Comparison of ENCODE assay signal across 15 cellular contexts in the genomic region with DNA sequence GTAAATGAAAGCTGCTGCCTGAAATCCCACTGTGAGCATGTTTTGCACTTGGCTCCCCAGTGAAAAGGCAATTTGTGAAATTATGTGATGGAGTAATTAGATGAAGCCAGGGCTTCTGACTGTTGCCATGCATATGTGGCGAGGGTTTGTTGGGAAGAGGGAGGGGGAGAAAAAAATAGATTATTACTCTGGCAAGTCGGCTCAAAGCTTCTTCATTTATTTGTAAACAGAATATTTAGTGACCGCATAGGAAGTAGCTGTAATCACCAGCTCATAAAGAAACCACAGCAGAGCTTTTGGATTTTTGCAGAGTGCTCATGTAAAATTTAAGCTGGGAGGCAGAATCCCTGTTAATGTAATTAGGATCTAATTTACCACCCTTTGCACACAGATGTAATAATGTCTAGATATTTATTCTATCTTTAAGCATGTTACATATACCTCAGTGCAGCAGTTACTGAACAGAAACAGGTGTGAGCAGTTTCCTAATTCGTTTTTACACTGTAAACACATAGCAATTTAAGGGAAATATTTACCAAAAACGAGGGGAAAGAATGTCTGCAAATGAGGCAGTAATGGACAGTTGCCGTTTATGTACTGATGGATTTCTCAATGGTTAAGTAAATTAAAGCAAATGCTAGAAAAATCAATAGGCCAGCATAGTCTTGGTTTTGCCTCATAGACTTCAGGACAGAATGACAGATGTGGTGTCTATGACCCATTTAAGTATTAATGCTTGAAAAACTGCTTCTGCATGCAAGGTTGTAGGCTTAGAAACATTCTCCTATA.
"Had no signal": no experiment of that assay in that cellular context is flagged by ENCODE, and none has a peak within 500 bp of the region (broad histone marks: within the 10 kb centered on the region; RNA-seq: fewer than 3 reads in every experiment).

No MANE protein-coding gene starts in this region.

- H3K9me3 ChIP-seq: stomach, tibial artery, uterus had no signal

- ATAC-seq: natural killer cell had no signal

- H3K4me3 ChIP-seq: lung, skin epidermis, stomach, tibial artery, uterus had no signal

- H3K27ac ChIP-seq: brain microvascular endothelial cell, skin epidermis, tibial artery, uterus had no signal

- H3K27me3 ChIP-seq: brain microvascular endothelial cell, stomach, tibial artery, uterus had no signal

- DNase-seq: activated CD4-positive, alpha-beta memory T cell treated with anti-CD3 and anti-CD28 coated beads for 36 hours; activated CD4-positive, alpha-beta T cell treated with anti-CD3 and anti-CD28 coated beads for 1 hour; activated gamma-delta T cell; activated naive CD8-positive, alpha-beta T cell treated with anti-CD3 and anti-CD28 coated beads for 36 hours; activated T-cell treated with anti-CD3 and anti-CD28 coated beads, Interleukin-2, amount 50 U/mL, for 48 hours; brain microvascular endothelial cell; cerebellar nuclear complex; hippocampal formation; kidney glomerular epithelial cell; natural killer cell; stomach; tibial artery; uterus had no signal

- H3K36me3 ChIP-seq: brain microvascular endothelial cell, uterus had no signal
